Comparison of ENCODE assay signal across 8 cellular contexts in genomic region chr7:98400538-98401427, GRCh38. TPM values are rescaled to one million over a fixed set of nuclear protein-coding genes. Genes with fewer than 3 reads are reported as not detected.
A peak's percentile ranks its signal among the peaks of the same experiment; 100 is the strongest.
DNase-seq lines count a peak whose midpoint lies in the region; ATAC-seq and TF ChIP-seq lines count a peak whose summit lies in the region.

BAIAP2L1 (minus strand) TSS chr7:98401090; CDS start chr7:98400852, 238 bp downstream.

- peak in 1 of 2 donors; percentile 68 for TF ChIP-seq POLR2A in adrenal gland (IDR thresholded peaks at IDR 0.05)

- H3K9ac ChIP-seq in skeletal muscle satellite cell (ENCODE audit: low read depth, low read length) = peak within 1 kb of the TSS; percentile 47

- H3K27me3 ChIP-seq in adrenal gland = no peaks in the 10 kb centered on the region
- peaks cover 33% of the 10 kb centered on the region for H3K27me3 ChIP-seq in skeletal muscle satellite cell (ENCODE audit: control insufficient read depth, insufficient read depth, low read length)

- intact Hi-C loops in adrenal gland (cut with DNase I) = loop anchor here (2.0 to 5.0 kb wide), 2 partner anchors 103 to 106 kb away; no protein-coding TSS in a partner anchor

- TF ChIP-seq CTCF in adrenal gland (IDR thresholded peaks at IDR 0.05) = peak; percentile 43 to 80 (median 71)

- peak within 1 kb of the TSS; percentile 43 to 85 (median 71) for H3K27ac ChIP-seq in adrenal gland

- H3K4me3 ChIP-seq in GM08714 (ENCODE audit: low read length) (peak within 1 kb of the TSS; percentile 86), adrenal gland (peak within 1 kb of the TSS in 3 of 4 donors; percentile 40 to 93 (median 61)), skeletal muscle satellite cell (ENCODE audit: low read length) (peak within 1 kb of the TSS; percentile 70)

- WGBS in adrenal gland, 4 donors = 0 to 1% (median 1%) methylated on average over 15 to 82 of the region's 82 CpGs

- DNase-seq in NCI-H1048 (lab: John Stamatoyannopoulos, UW) (peak; percentile 85), SW480 (ENCODE audit: low spot score) (peak; percentile 93), adrenal gland (peak; percentile 89 to 97 (median 94)), hepatic stellate cell (ENCODE audit: low spot score) (peak; percentile 74), epidermal melanocyte (ENCODE audit: insufficient read length, low spot score) (no peak)

- H3K36me3 ChIP-seq in adrenal gland (replicated peaks in 1 of 2) (no peaks in the 10 kb centered on the region), skeletal muscle satellite cell (ENCODE audit: insufficient read depth, low read length) (no peaks in the 10 kb centered on the region)

- H3K4me2 ChIP-seq in skeletal muscle satellite cell (ENCODE audit: low read length) = peak within 1 kb of the TSS; percentile 85

- H3K4me1 ChIP-seq in adrenal gland (replicated peaks in 1 of 2) = peaks cover 0 to 18% of the 10 kb centered on the region in 2 donors
- peaks cover 17% of the 10 kb centered on the region for H3K4me1 ChIP-seq in skeletal muscle satellite cell (ENCODE audit: control insufficient read depth, insufficient read depth, low read length)

- H3K9me3 ChIP-seq in adrenal gland (replicated peaks in 1 of 3) (no peaks in the 10 kb centered on the region), skeletal muscle satellite cell (replicated peaks; ENCODE audit: low read length) (no peaks in the 10 kb centered on the region)

- peak; percentile 80 for ATAC-seq in HG02571 (IDR thresholded peaks at IDR 0.05; ENCODE audit: unreplicated experiment)

RNA-seq across cellular contexts. Expression of gene BAIAP2L1, which starts in this region (rescaled TPM):
- 10 to 100 TPM; 16.9 to 37.5 (median 24.1) TPM for total RNA-seq in adrenal gland
- 10 to 100 TPM; 21.8 to 49.0 (median 23.1) TPM for polyA plus RNA-seq in adrenal gland
- total RNA-seq in skeletal muscle satellite cell (2012; rRNA removed) = 1.1 and 3.8 TPM in 2 replicates
